20 cellular contexts compared by ENCODE assay signal in genomic region chr10:33189373-33189772, GRCh38.
"Had no signal": no experiment of that assay in that cellular context is flagged by ENCODE, and none has a peak within 500 bp of the region (broad histone marks: within the 10 kb centered on the region; RNA-seq: fewer than 3 reads in every experiment).

No MANE protein-coding gene starts in this region.

- H3K79me2 ChIP-seq: hepatocyte had no signal

- H3K4me3 ChIP-seq: ascending aorta, breast epithelium, esophagus muscularis mucosa, hepatocyte, left lung, pancreas, sigmoid colon, stomach, vagina had no signal

- H3K27me3 ChIP-seq: ascending aorta, breast epithelium, esophagus muscularis mucosa, hepatocyte, left lung, pancreas, sigmoid colon, stomach, vagina had no signal

- H3K4me1 ChIP-seq: breast epithelium had no signal

- DNase-seq: activated CD4-positive, alpha-beta T cell treated with anti-CD3 and anti-CD28 coated beads, Interleukin-2, amount 10 ng/mL, durations not matched to agents 24 days and 14 days; activated CD8-positive, alpha-beta memory T cell treated with anti-CD3 and anti-CD28 coated beads, Interleukin-2, amount 50 U/mL, for 4 hours; activated CD8-positive, alpha-beta T cell treated with anti-CD3 and anti-CD28 coated beads for 36 hours; activated effector memory CD4-positive, alpha-beta T cell treated with Interleukin-2 at 50 U/mL for 16 hours; activated naive CD4-positive, alpha-beta T cell treated with anti-CD3 and anti-CD28 coated beads, Interleukin-2, amount 50 U/mL, for 16 hours; activated T-cell treated with anti-CD3 and anti-CD28 coated beads, Interleukin-2, amount 50 U/mL, for 48 hours; cerebellar nuclear complex; effector CD8-positive, alpha-beta T cell; left lung; mammary epithelial cell; pancreas; sigmoid colon; stimulated activated CD4-positive, alpha-beta T cell treated with anti-CD3 and anti-CD28 coated beads, Interleukin-4, amount 100 ng/mL, for 24 hours; stomach; trophoblast cell had no signal

- H3K4me2 ChIP-seq: hepatocyte had no signal

- H3K27ac ChIP-seq: ascending aorta, breast epithelium, esophagus muscularis mucosa, hepatocyte, left lung, pancreas, sigmoid colon, stomach, vagina had no signal

- H3K36me3 ChIP-seq: breast epithelium, vagina had no signal
